In genomic region chr3:170144437-170144843, GRCh38 we compare ENCODE assay signal across 9 cellular contexts. TPM values are rescaled to one million over a fixed set of nuclear protein-coding genes. Genes with fewer than 3 reads are reported as not detected.
DNase-seq lines count a peak whose midpoint lies in the region; ATAC-seq and TF ChIP-seq lines count a peak whose summit lies in the region.
"Had no signal": no experiment of that assay in that cellular context is flagged by ENCODE, and none has a peak within 500 bp of the region (broad histone marks: within the 10 kb centered on the region; RNA-seq: fewer than 3 reads in every experiment).

No MANE protein-coding gene starts in this region.

- no peak overlapping the region for H3K4me3 ChIP-seq in SK-N-SH (ENCODE audit: low read depth in 2 of 2, low read length in 1 of 2)

- DNase-seq in germinal center (ENCODE audit: low spot score) = peak; percentile 6
- DNase-seq in HuH-7.5 (ENCODE audit: low spot score) = no peak
- no peak for DNase-seq in SK-N-SH
- DNase-seq in NK-92 treated with Interleukin-12 subunit alpha and Interleukin-12 subunit beta, amount 100 ng/mL, for 24 hours (lab: John Stamatoyannopoulos, UW) = no peak
- no peak for DNase-seq in DMS153 (lab: John Stamatoyannopoulos, UW)
- DNase-seq: effector CD8-positive, alpha-beta T cell had no signal

- H3K9ac ChIP-seq in SK-N-SH = no peak overlapping the region

- H3K4me1 ChIP-seq in SK-N-SH (ENCODE audit: control insufficient read depth in 1 of 2, insufficient read depth in 2 of 2, low read depth in 1 of 2, low read length in 1 of 2) = no peaks in the 10 kb centered on the region

- H3K9me3 ChIP-seq in SK-N-SH = no peaks in the 10 kb centered on the region

- WGBS in SK-N-SH (ENCODE audit: low lambda C conversion rate) = 87% methylated on average over 3 of the region's 3 CpGs

- CTCF ChIA-PET in SK-N-SH (lab: Yijun Ruan, JAX) = no interaction called here

- peaks cover 12% of the 10 kb centered on the region for H3F3A ChIP-seq in SK-N-SH (replicated peaks; ENCODE audit: insufficient read depth)

- ATAC-seq in GM18520 (IDR thresholded peaks at IDR 0.05; ENCODE audit: unreplicated experiment) = peak; percentile 97
- peak; percentile 93 for ATAC-seq in GM21528 (IDR thresholded peaks at IDR 0.05; ENCODE audit: low FRiP score, unreplicated experiment)
- peak; percentile 98 for ATAC-seq in HG03354 (IDR thresholded peaks at IDR 0.05; ENCODE audit: poor library complexity, severe bottlenecking, unreplicated experiment)

- TF ChIP-seq EP300 in SK-N-SH (IDR thresholded peaks at IDR 0.05; ENCODE audit: borderline replicate concordance in 1 of 2, low read depth in 1 of 2, low read length in 1 of 2) = no peak

- peaks cover 61% of the 10 kb centered on the region for H3K79me2 ChIP-seq in SK-N-SH (ENCODE audit: insufficient read depth)

- H3K9me2 ChIP-seq in SK-N-SH = no peaks in the 10 kb centered on the region

- peaks cover 3% of the 10 kb centered on the region for H4K20me1 ChIP-seq in SK-N-SH (ENCODE audit: insufficient read depth)

- H3K27ac ChIP-seq in SK-N-SH (ENCODE audit: low read depth in 2 of 2, low read length in 1 of 2) = no peak overlapping the region

- H2AFZ ChIP-seq in SK-N-SH (ENCODE audit: low read depth) = no peak overlapping the region

- peaks cover 20 to 65% of the 10 kb centered on the region in 2 experiments for H3K36me3 ChIP-seq in SK-N-SH (replicated peaks in 1 of 2; ENCODE audit: control insufficient read depth in 1 of 2, insufficient read depth in 2 of 2, low read length in 1 of 2)

- TF ChIP-seq RAD21 in SK-N-SH (IDR thresholded peaks at IDR 0.05; ENCODE audit: low read length) = no peak

- POLR2A ChIA-PET in SK-N-SH (lab: Yijun Ruan, JAX) = no interaction called here

- no peaks in the 10 kb centered on the region for H3K27me3 ChIP-seq in SK-N-SH (ENCODE audit: insufficient read depth)

- TF ChIP-seq CTCF in SK-N-SH (IDR thresholded peaks at IDR 0.05) = no peak

- H3K4me2 ChIP-seq in SK-N-SH = no peak overlapping the region

TF ChIP-seq in SK-N-SH, 30 proteins besides CTCF, POLR2A, EP300 and RAD21:
- no peak for TF ChIP-seq ZBTB33 (IDR thresholded peaks at IDR 0.05; ENCODE audit: borderline replicate concordance, low read depth)
- TF ChIP-seq CHD2 (IDR thresholded peaks at IDR 0.05; ENCODE audit: low read length, partially characterized antibody) = no peak
- no peak for TF ChIP-seq RFX5 (IDR thresholded peaks at IDR 0.05; ENCODE audit: low read length)
- TF ChIP-seq TCF12 (IDR thresholded peaks at IDR 0.05) = no peak
- no peak for TF ChIP-seq EZH2phosphoT487 (IDR thresholded peaks at IDR 0.05; ENCODE audit: borderline replicate concordance, low read depth)
- no peak for TF ChIP-seq FOXM1 (IDR thresholded peaks at IDR 0.05; ENCODE audit: low read depth)

RNA-seq across cellular contexts. Expression of gene PHC3, which starts 37.1 kb away (rescaled TPM):
- polyA plus RNA-seq in SK-N-SH (2012; rRNA removed) = 9.2 and 12.5 TPM in 2 replicates
- 7.1 and 7.8 TPM in 2 replicates for polyA plus RNA-seq in SK-N-SH (2012; cell fraction: cytosol; rRNA removed)
- 18.3 and 26.6 TPM in 2 replicates for polyA plus RNA-seq in SK-N-SH (2012; cell fraction: nucleus; rRNA removed)
